Comparison of ENCODE assay signal across 9 cellular contexts in the genomic region with DNA sequence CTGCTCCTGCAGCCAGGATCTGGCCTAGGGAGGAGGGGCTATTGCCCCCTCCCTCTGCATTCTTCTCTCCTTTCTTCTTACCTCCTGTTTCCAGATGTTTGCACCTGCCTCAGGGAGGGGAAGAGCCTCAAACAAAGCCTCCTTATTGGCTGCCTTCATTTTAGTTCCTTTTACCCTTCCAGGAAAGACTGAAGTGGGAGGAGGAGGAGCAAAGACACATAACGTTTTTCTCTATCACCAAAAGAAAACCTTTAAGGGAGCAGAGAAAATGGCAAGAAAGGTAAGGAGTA. TPM values are rescaled to one million over a fixed set of nuclear protein-coding genes. Genes with fewer than 3 reads are reported as not detected.
"Had no signal": no experiment of that assay in that cellular context is flagged by ENCODE, and none has a peak within 500 bp of the region (broad histone marks: within the 10 kb centered on the region; RNA-seq: fewer than 3 reads in every experiment).

No MANE protein-coding gene starts in this region.

- H3K36me3 ChIP-seq: HAP-1 had no signal

- FAIRE-seq: H54, HTR-8/SVneo, K562 had no signal

- H3K4me3 ChIP-seq: HAP-1, K562 had no signal

- H3K9me3 ChIP-seq: HAP-1 had no signal

- DNase-seq: GOT3, IMR-90, KG1 had no signal

- H3K4me1 ChIP-seq: HAP-1 had no signal

- ATAC-seq: HCT116, K562 had no signal

RNA-seq across cellular contexts. Expression of a gene that starts 13.3 kb away (rescaled TPM):
- total RNA-seq: IMR-90, K562 had no signal
- polyA plus RNA-seq: IMR-90, K562 had no signal

RNA-seq across cellular contexts. Expression of a gene that starts 50.3 kb away (rescaled TPM):
- total RNA-seq: HT-29, IMR-90, K562 had no signal
- polyA plus RNA-seq: IMR-90, K562 had no signal
